ENCODE assay signal across 12 cellular contexts in the genomic region with DNA sequence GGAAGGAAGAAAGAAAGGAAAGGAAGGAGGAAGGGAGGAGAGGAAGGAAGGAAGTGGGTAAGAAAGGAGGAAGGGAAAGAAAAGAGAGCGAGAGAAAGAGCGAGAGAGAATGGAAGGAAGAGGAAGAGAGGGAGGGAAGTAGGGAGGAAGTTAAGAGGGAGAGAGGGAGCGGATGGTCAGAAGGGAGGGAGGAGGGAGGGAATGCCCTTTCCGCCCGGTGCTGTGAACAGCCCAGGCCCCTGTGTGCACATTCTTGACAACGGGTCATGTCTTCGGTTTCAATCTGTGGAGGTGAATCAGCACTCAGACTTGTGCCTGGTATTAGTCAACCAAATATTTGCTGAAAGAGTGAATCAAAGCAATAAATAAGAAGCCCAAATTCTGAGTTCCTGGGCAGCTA. TPM values are rescaled to one million over a fixed set of nuclear protein-coding genes. Genes with fewer than 3 reads are reported as not detected.
DNase-seq lines count a peak whose midpoint lies in the region; ATAC-seq, FAIRE-seq and TF ChIP-seq lines count a peak whose summit lies in the region.
"Had no signal": no experiment of that assay in that cellular context is flagged by ENCODE, and none has a peak within 500 bp of the region (broad histone marks: within the 10 kb centered on the region; RNA-seq: fewer than 3 reads in every experiment).

No MANE protein-coding gene starts in this region.

- H3K4me2 ChIP-seq in GM23248 (ENCODE audit: unreplicated experiment) (peak overlapping the region; percentile 36), skeletal muscle satellite cell (ENCODE audit: low read length) (peak overlapping the region; percentile 69)

- no peak for ATAC-seq in pancreas

- H3K9me3 ChIP-seq in GM23248 (ENCODE audit: low read depth) (no peaks in the 10 kb centered on the region), SJCRH30 (replicated peaks) (no peaks in the 10 kb centered on the region), skeletal muscle satellite cell (replicated peaks; ENCODE audit: low read length) (no peaks in the 10 kb centered on the region), pancreas (no peaks in the 10 kb centered on the region)
- H3K9me3 ChIP-seq: right atrium auricular region had no signal

- DNase-seq in GM23248 (peak; percentile 94), SJCRH30 (peak; percentile 23 to 34), fibroblast of the aortic adventitia (ENCODE audit: low read depth) (peak; percentile 82), NCI-H774 (lab: John Stamatoyannopoulos, UW) (no peak), pancreas (no peak), T-helper 2 cell (no peak)
- DNase-seq in activated CD4-positive, alpha-beta T cell treated with anti-CD3 and anti-CD28 coated beads, Interleukin-2, amount 10 ng/mL, durations not matched to agents 24 days and 14 days = no peak
- DNase-seq: activated naive CD8-positive, alpha-beta T cell treated with anti-CD3 and anti-CD28 coated beads, Interleukin-2, amount 10 ng/mL, durations not matched to agents 7 days and 5 days; NCI-H2171 had no signal

- no peaks in the 10 kb centered on the region for H3K9me2 ChIP-seq in GM23248 (ENCODE audit: insufficient read depth)

- no peaks in the 10 kb centered on the region for H3K79me2 ChIP-seq in GM23248 (ENCODE audit: insufficient read depth)

- WGBS in GM23248 (ENCODE audit: low coverage in 1 of 2, low lambda C conversion rate in 2 of 2, missing lambda C conversion rate in 2 of 2), 2 experiments = 25 to 31% methylated on average over 7 of the region's 7 CpGs
- 54 to 69% methylated on average over 7 of the region's 7 CpGs for WGBS in pancreas, 2 donors

- no peak overlapping the region for H3K4me3 Mint-ChIP-seq in activated CD4-positive, alpha-beta T cell treated with anti-CD3 and anti-CD28 coated beads, Interleukin-2, amount 10 ng/mL, durations not matched to agents 24 days and 14 days
- H3K4me3 Mint-ChIP-seq: activated naive CD8-positive, alpha-beta T cell treated with anti-CD3 and anti-CD28 coated beads, Interleukin-2, amount 10 ng/mL, durations not matched to agents 7 days and 5 days had no signal

- no peaks in the 10 kb centered on the region for H3K27me3 ChIP-seq in GM23248 (replicated peaks; ENCODE audit: insufficient read depth)
- no peaks in the 10 kb centered on the region for H3K27me3 ChIP-seq in SJCRH30
- H3K27me3 ChIP-seq in skeletal muscle satellite cell (ENCODE audit: control insufficient read depth, insufficient read depth, low read length) = no peaks in the 10 kb centered on the region
- H3K27me3 ChIP-seq in pancreas = no peaks in the 10 kb centered on the region

- H3K4me1 ChIP-seq in GM23248 (ENCODE audit: insufficient read depth) (peaks cover 31% of the 10 kb centered on the region), SJCRH30 (peaks cover 3% of the 10 kb centered on the region; the same call in 1 of the 2 replicates), skeletal muscle satellite cell (ENCODE audit: control insufficient read depth, insufficient read depth, low read length) (peaks cover 26% of the 10 kb centered on the region), pancreas (no peaks in the 10 kb centered on the region)
- H3K4me1 ChIP-seq: right atrium auricular region had no signal

- no peaks in the 10 kb centered on the region for H3K9me3 Mint-ChIP-seq in activated CD4-positive, alpha-beta T cell treated with anti-CD3 and anti-CD28 coated beads, Interleukin-2, amount 10 ng/mL, durations not matched to agents 24 days and 14 days
- H3K9me3 Mint-ChIP-seq: activated naive CD8-positive, alpha-beta T cell treated with anti-CD3 and anti-CD28 coated beads, Interleukin-2, amount 10 ng/mL, durations not matched to agents 7 days and 5 days had no signal

- TF ChIP-seq CTCF in fibroblast of the aortic adventitia (IDR thresholded peaks at IDR 0.05; ENCODE audit: insufficient read depth, low read length) (no peak), pancreas (IDR thresholded peaks at IDR 0.05) (no peak)

- intact Hi-C loops in activated CD4-positive, alpha-beta T cell treated with anti-CD3 and anti-CD28 coated beads, Interleukin-2, amount 10 ng/mL, durations not matched to agents 24 days and 14 days (cut with micrococcal nuclease) = no loop called here
- intact Hi-C loops in pancreas (cut with DNase I) = no loop called here

- peaks cover 6% of the 10 kb centered on the region for H3K27me3 Mint-ChIP-seq in activated CD4-positive, alpha-beta T cell treated with anti-CD3 and anti-CD28 coated beads, Interleukin-2, amount 10 ng/mL, durations not matched to agents 24 days and 14 days

- no peak overlapping the region for H3K27ac Mint-ChIP-seq in activated CD4-positive, alpha-beta T cell treated with anti-CD3 and anti-CD28 coated beads, Interleukin-2, amount 10 ng/mL, durations not matched to agents 24 days and 14 days
- H3K27ac Mint-ChIP-seq: activated naive CD8-positive, alpha-beta T cell treated with anti-CD3 and anti-CD28 coated beads, Interleukin-2, amount 10 ng/mL, durations not matched to agents 7 days and 5 days had no signal

- in situ Hi-C loops in GM23248 (cut with MboI) = loop anchor here (25.0 kb wide), 1 partner anchor 104 kb away; the partner anchor contains the start of gene PCA3

- FAIRE-seq in pancreas (lab: Jason Lieb, UNC) = no peak
- FAIRE-seq: TTC549 had no signal

- H3F3A ChIP-seq in GM23248 (ENCODE audit: insufficient read depth) = peaks cover 8% of the 10 kb centered on the region

- H3K36me3 ChIP-seq in GM23248 (ENCODE audit: low read depth) (no peaks in the 10 kb centered on the region), SJCRH30 (no peaks in the 10 kb centered on the region), skeletal muscle satellite cell (ENCODE audit: insufficient read depth, low read length) (no peaks in the 10 kb centered on the region), pancreas (no peaks in the 10 kb centered on the region)
- H3K36me3 ChIP-seq: right atrium auricular region had no signal

- H3K4me1 Mint-ChIP-seq in activated CD4-positive, alpha-beta T cell treated with anti-CD3 and anti-CD28 coated beads, Interleukin-2, amount 10 ng/mL, durations not matched to agents 24 days and 14 days = peaks cover 1% of the 10 kb centered on the region
- H3K4me1 Mint-ChIP-seq: activated naive CD8-positive, alpha-beta T cell treated with anti-CD3 and anti-CD28 coated beads, Interleukin-2, amount 10 ng/mL, durations not matched to agents 7 days and 5 days had no signal

- H3K27ac ChIP-seq in GM23248 (peak overlapping the region; percentile 65), SJCRH30 (no peak overlapping the region), pancreas (no peak overlapping the region)
- H3K27ac ChIP-seq: right atrium auricular region had no signal

- H2AFZ ChIP-seq in GM23248 = no peak overlapping the region

- no peaks in the 10 kb centered on the region for H3K36me3 Mint-ChIP-seq in activated CD4-positive, alpha-beta T cell treated with anti-CD3 and anti-CD28 coated beads, Interleukin-2, amount 10 ng/mL, durations not matched to agents 24 days and 14 days (ENCODE audit: low read depth)
- H3K36me3 Mint-ChIP-seq: activated naive CD8-positive, alpha-beta T cell treated with anti-CD3 and anti-CD28 coated beads, Interleukin-2, amount 10 ng/mL, durations not matched to agents 7 days and 5 days had no signal

- no peaks in the 10 kb centered on the region for H4K20me1 ChIP-seq in GM23248 (ENCODE audit: insufficient read depth)

- H3K4me3 ChIP-seq in GM23248 (no peak overlapping the region), SJCRH30 (no peak overlapping the region), fibroblast of the aortic adventitia (ENCODE audit: low read depth, low read length) (no peak overlapping the region), skeletal muscle satellite cell (ENCODE audit: low read length) (peak overlapping the region; percentile 46), pancreas (no peak overlapping the region)
- H3K4me3 ChIP-seq: right atrium auricular region had no signal

- no peak overlapping the region for H3K9ac ChIP-seq in GM23248
- peak overlapping the region; percentile 69 for H3K9ac ChIP-seq in skeletal muscle satellite cell (ENCODE audit: low read depth, low read length)

RNA-seq across cellular contexts. Expression of gene PRUNE2, which starts 39.2 kb away (rescaled TPM):
- total RNA-seq in GM23248 (2014; rRNA removed; shearing (Covaris generic)) = 6.8 and 8.8 TPM in 2 replicates
- polyA plus RNA-seq in GM23248 (2016; fragmentation: Nextera tagmentation; extraction: Ambion mirVana) = 2.0 and 2.8 TPM in 2 replicates
- total RNA-seq in SJCRH30 (2014; rRNA removed; shearing (Covaris generic)) = 24.5 and 25.0 TPM in 2 replicates
- total RNA-seq in fibroblast of the aortic adventitia (ENCODE audit: low replicate concordance) = 14.7 and 122 TPM in 2 replicates
- 31.7 and 34.5 TPM in 2 replicates for total RNA-seq in skeletal muscle satellite cell (2012; rRNA removed)
- 0.40 and 0.50 TPM in 2 replicates for total RNA-seq in activated CD4-positive, alpha-beta T cell treated with anti-CD3 and anti-CD28 coated beads, Interleukin-2, amount 10 ng/mL, durations not matched to agents 24 days and 14 days
- 10 to 100 TPM in 1 of 6 donors, 1 to 10 TPM in 5; 1.4 to 13.5 (median 4.5) TPM for total RNA-seq in pancreas
- polyA plus RNA-seq in pancreas = 10 to 100 TPM in 1 of 2 donors, 1 to 10 TPM in 1; 3.6 to 19.1 TPM

Comparison
In these comparisons a context has a peak if more than half of its experiments do, and no peak if none do; other contexts are left out.
1. DNase-seq: peak in GM23248 (single experiment), SJCRH30 (2 of 2) and fibroblast of the aortic adventitia (single experiment); none in NCI-H774 (single experiment), activated CD4-positive, alpha-beta T cell treated with anti-CD3 and anti-CD28 coated beads, Interleukin-2, amount 10 ng/mL, durations not matched to agents 24 days and 14 days (single experiment), pancreas (0 of 6) and T-helper 2 cell (0 of 5).